ENCODE assay signal across 8 cellular contexts in the genomic region with DNA sequence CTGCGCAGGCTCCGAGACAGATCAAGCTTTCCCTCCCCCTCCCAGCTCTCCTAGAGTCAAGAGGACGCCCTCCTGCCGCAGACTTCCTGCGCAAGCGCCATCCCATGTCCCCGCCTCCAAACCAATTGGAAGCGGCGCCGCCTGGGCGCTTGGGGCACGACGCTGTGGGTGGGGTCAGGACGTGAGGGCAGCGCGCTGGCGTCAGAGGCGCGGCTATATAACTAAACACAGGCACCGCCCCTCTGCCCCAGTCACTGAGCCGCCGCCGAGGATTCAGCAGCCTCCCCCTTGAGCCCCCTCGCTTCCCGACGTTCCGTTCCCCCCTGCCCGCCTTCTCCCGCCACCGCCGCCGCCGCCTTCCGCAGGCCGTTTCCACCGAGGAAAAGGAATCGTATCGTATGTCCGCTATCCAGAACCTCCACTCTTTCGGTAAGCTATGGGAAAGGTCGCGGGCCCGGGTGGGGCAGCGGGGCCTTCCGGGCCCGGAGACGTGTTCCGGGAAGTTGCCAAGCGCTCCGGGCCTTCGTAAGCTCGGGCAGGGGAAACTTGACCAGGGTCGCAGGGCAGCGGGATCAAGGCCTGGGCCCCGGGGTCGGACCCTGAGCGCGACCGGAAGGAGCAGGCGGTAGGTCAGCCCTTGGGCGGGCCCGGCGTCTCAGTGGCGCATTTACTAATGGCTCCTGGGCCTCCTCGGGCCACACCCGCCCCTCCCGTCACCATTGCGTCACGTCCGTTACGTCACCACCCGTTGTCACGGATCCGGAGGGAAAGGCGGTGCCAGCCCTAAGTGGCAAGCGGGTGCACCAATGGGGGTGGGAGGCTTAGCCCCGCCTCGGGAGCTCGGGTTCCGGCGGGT. TPM values are rescaled to one million over a fixed set of nuclear protein-coding genes. Genes with fewer than 3 reads are reported as not detected.
DNase-seq lines count a peak whose midpoint lies in the region; ATAC-seq and TF ChIP-seq lines count a peak whose summit lies in the region.

A gene (plus strand): TSS at position 245 of the 856 bp plus-strand sequence. CDS start 154 bp downstream, at position 399.

- TF ChIP-seq POLR2A in breast epithelium (IDR thresholded peaks at IDR 0.05), result peak; percentile 100

- H3K27ac ChIP-seq in ACC112 (ENCODE audit: low read depth, low read length), result peak within 1 kb of the TSS; percentile 99
- peak within 1 kb of the TSS; percentile 98 for H3K27ac ChIP-seq in VCaP
- peak within 1 kb of the TSS; percentile 97 to 100 for H3K27ac ChIP-seq in breast epithelium
- peak within 1 kb of the TSS; percentile 93 for H3K27ac ChIP-seq in iPS-18a (ENCODE audit: low read length)
- H3K27ac ChIP-seq in skeletal muscle tissue (ENCODE audit: low read depth, low read length), result peak within 1 kb of the TSS; percentile 100

- H2AFZ ChIP-seq in ACC112 (ENCODE audit: low read length, unreplicated experiment), result peak within 1 kb of the TSS; percentile 90

- intact Hi-C loops in breast epithelium (cut with DNase I; ENCODE audit: low total_unique reads), result no loop called here

- H3K4me3 ChIP-seq in ACC112 (ENCODE audit: low read depth, low read length), result peak within 1 kb of the TSS; percentile 90
- peak within 1 kb of the TSS; percentile 74 to 88 (median 86) for H3K4me3 ChIP-seq in breast epithelium
- peak within 1 kb of the TSS; percentile 90 for H3K4me3 ChIP-seq in iPS-18a (ENCODE audit: low read length)
- H3K4me3 ChIP-seq in skeletal muscle tissue (ENCODE audit: low read length in 3 of 3), result peak within 1 kb of the TSS; percentile 84 to 94 (median 91)

- H3K4me1 ChIP-seq in ACC112 (ENCODE audit: control insufficient read depth, insufficient read depth, low read length, unreplicated experiment), result peaks cover 19% of the 10 kb centered on the region
- peaks cover 8 to 16% of the 10 kb centered on the region in 2 donors for H3K4me1 ChIP-seq in breast epithelium
- H3K4me1 ChIP-seq in iPS-18a (ENCODE audit: control insufficient read depth, low read depth, low read length), result no peaks in the 10 kb centered on the region
- H3K4me1 ChIP-seq in skeletal muscle tissue (ENCODE audit: control insufficient read depth in 3 of 3, insufficient read depth in 3 of 3, low read length in 3 of 3), result peaks cover 24 to 34% (median 30%) of the 10 kb centered on the region in 3 donors

- no peaks in the 10 kb centered on the region for H3K9me3 ChIP-seq in breast epithelium
- H3K9me3 ChIP-seq in iPS-18a (ENCODE audit: control insufficient read depth, low read depth, low read length), result no peaks in the 10 kb centered on the region
- H3K9me3 ChIP-seq in skeletal muscle tissue (ENCODE audit: control insufficient read depth in 3 of 3, low read length in 3 of 3), result no peaks in the 10 kb centered on the region

- TF ChIP-seq CTCF in VCaP (conservative IDR thresholded peaks at IDR 0.05), result no peak
- TF ChIP-seq CTCF in breast epithelium (IDR thresholded peaks at IDR 0.05), result peak in 1 of 3 donors; percentile 54

- H3K9ac ChIP-seq in iPS-18a (ENCODE audit: low read length) (peak within 1 kb of the TSS; percentile 96), skeletal muscle tissue (ENCODE audit: low read depth in 1 of 3, low read length in 3 of 3) (peak within 1 kb of the TSS; percentile 100)

- no peaks in the 10 kb centered on the region for H3K27me3 ChIP-seq in ACC112 (ENCODE audit: insufficient read depth, low read length)
- H3K27me3 ChIP-seq in breast epithelium, result no peaks in the 10 kb centered on the region
- H3K27me3 ChIP-seq in iPS-18a (ENCODE audit: control insufficient read depth, insufficient read depth, low read length), result no peaks in the 10 kb centered on the region
- H3K27me3 ChIP-seq in skeletal muscle tissue (ENCODE audit: control insufficient read depth in 3 of 3, insufficient read depth in 3 of 3, low read length in 3 of 3), result no peaks in the 10 kb centered on the region

- H3K79me2 ChIP-seq in ACC112 (ENCODE audit: control insufficient read depth, insufficient read depth, low read length, unreplicated experiment), result peaks cover 28% of the 10 kb centered on the region

- H3K36me3 ChIP-seq in ACC112 (ENCODE audit: insufficient read depth, low read length) (peaks cover 39% of the 10 kb centered on the region), breast epithelium (no peaks in the 10 kb centered on the region), iPS-18a (ENCODE audit: control insufficient read depth, low read depth, low read length) (peaks cover 43% of the 10 kb centered on the region), skeletal muscle tissue (ENCODE audit: control insufficient read depth in 3 of 3, insufficient read depth in 3 of 3, low read length in 3 of 3) (peaks cover 42 to 44% (median 44%) of the 10 kb centered on the region in 3 donors)

- ATAC-seq in GM18870 (IDR thresholded peaks at IDR 0.05; ENCODE audit: unreplicated experiment) (peak; percentile 71), HG03135 (IDR thresholded peaks at IDR 0.05; ENCODE audit: unreplicated experiment) (peak; percentile 77)

- peak; percentile 91 for DNase-seq in NCI-H2196 treated with DMSO at 0.1 percent for 48 hours (lab: John Stamatoyannopoulos, UW; ENCODE audit: unreplicated experiment)
- DNase-seq in breast epithelium (ENCODE audit: low spot score in 2 of 2), result peak; percentile 100

RNA-seq across cellular contexts. Expression of the gene that starts here (rescaled TPM):
- total RNA-seq in breast epithelium, result 100 to 1,000 TPM; 217 to 850 (median 260) TPM
- 100 TPM for total RNA-seq in skeletal muscle tissue

Comparison
In these comparisons a context has a peak if more than half of its experiments do, and no peak if none do; other contexts are left out.
1. Peak in every context shown above with its lines: DNase-seq, ATAC-seq, H3K4me3 ChIP-seq and H3K27ac ChIP-seq.